In the genomic region with DNA sequence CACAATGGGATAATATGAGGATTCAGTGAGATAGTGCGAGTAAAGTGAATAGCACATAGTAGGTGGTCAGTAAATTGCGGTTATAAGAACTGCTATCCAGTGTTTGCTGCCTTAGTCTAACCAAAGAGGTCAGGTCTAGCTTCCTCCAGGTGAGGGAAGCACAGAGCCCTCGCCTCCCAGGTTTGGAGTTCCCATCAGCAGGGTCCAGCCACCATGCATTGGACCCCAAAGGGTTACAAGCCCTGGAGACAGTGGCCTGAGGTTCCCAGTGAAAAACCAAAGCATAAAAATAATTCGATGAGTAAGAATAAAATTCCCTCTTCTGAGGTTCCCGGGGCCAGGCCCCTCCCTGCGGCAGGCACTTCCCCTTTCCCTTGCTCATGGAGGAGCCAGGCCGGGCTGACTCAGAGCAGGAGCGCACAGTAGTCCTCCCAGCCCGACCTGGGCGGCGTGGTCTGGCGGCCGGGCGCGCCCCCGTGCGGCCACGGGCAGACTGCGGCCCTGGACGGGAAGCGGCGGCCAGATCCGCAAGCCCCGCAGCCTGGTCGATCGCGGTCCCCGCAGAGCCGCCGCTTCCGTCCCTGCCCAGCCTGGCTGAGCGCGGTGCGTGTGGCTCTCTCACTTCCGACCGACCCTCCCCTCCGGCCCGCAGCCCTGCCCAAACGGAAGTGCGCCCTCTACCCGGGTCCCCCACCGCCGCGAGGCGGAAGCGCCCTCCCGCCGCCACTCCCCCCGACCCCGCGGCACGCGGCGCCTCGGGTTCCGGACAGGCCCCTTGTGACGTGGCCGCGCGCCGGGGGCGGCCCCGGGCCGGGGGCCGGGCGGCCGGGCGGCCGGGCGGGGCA, we compare ENCODE assay signal across 1 cellular context.
TF ChIP-seq lines count a peak whose summit lies in the region.

SLC39A13 (plus strand) TSS at position 845 of the 845 bp plus-strand sequence. CDS start 1,505 bp downstream, outside the sequence.

TF ChIP-seq in K562, 482 proteins besides CTCF, POLR2A, EP300 and RAD21 (continued from another document and continues in another):
- no peak for TF ChIP-seq NKRF (IDR thresholded peaks at IDR 0.05; ENCODE audit: borderline replicate concordance)
- TF ChIP-seq, protein P1, sequence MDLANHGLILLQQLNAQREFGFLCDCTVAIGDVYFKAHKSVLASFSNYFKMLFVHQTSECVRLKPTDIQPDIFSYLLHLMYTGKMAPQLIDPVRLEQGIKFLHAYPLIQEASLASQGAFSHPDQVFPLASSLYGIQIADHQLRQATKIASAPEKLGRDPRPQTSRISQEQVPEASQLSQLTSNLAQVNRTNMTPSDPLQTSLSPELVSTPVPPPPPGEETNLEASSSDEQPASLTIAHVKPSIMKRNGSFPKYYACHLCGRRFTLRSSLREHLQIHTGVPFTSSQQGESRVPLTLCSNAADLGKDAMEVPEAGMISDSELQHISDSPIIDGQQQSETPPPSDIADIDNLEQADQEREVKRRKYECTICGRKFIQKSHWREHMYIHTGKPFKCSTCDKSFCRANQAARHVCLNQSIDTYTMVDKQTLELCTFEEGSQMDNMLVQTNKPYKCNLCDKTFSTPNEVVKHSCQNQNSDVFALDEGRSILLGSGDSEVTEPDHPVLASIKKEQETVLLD (IDR thresholded peaks at IDR 0.05): no peak
- TF ChIP-seq GATA2 (CRISPR knock-in tag; IDR thresholded peaks at IDR 0.05): no peak
- peak; percentile 93 for TF ChIP-seq MAX (CRISPR knock-in tag; IDR thresholded peaks at IDR 0.05)
- no peak for TF ChIP-seq FOXJ3 (CRISPR knock-in tag; IDR thresholded peaks at IDR 0.05)
- TF ChIP-seq NFIC (IDR thresholded peaks at IDR 0.05): no peak
- no peak for TF ChIP-seq NR2F6 (CRISPR knock-in tag; IDR thresholded peaks at IDR 0.05)
- TF ChIP-seq ZNF76 (CRISPR knock-in tag; IDR thresholded peaks at IDR 0.05; ENCODE audit: borderline replicate concordance): no peak
- peak; percentile 90 for TF ChIP-seq ZEB2 (IDR thresholded peaks at IDR 0.05)
- no peak for TF ChIP-seq MCM3 (IDR thresholded peaks at IDR 0.05)
- peak; percentile 93 for TF ChIP-seq THAP12 (CRISPR knock-in tag; IDR thresholded peaks at IDR 0.05)
- no peak for TF ChIP-seq FOS (IDR thresholded peaks at IDR 0.05; ENCODE audit: extremely low read depth, insufficient read length)
- TF ChIP-seq ZNF3 (CRISPR knock-in tag; IDR thresholded peaks at IDR 0.05): no peak
- TF ChIP-seq ZNF639 (CRISPR knock-in tag; conservative IDR thresholded peaks at IDR 0.05 in 1 of 2, IDR thresholded peaks at IDR 0.05 in 1 of 2): peak in 1 of 2 experiments; percentile 100; a peak in 2 of 4 replicates
- peak; percentile 85 for TF ChIP-seq REST (CRISPR knock-in tag; IDR thresholded peaks at IDR 0.05; ENCODE audit: low read depth)
- TF ChIP-seq TOE1 (IDR thresholded peaks at IDR 0.05; ENCODE audit: borderline replicate concordance): peak; percentile 55; the same call in 1 of the 2 replicates
- peak; percentile 73; the same call in 1 of the 2 replicates for TF ChIP-seq TOE1 (CRISPR knock-in tag; IDR thresholded peaks at IDR 0.05; ENCODE audit: borderline replicate concordance, low read depth)
- TF ChIP-seq MITF (IDR thresholded peaks at IDR 0.05): no peak
- TF ChIP-seq ZFPM2 (CRISPR knock-in tag; IDR thresholded peaks at IDR 0.05): no peak
- TF ChIP-seq RBBP5 (IDR thresholded peaks at IDR 0.05; ENCODE audit: borderline replicate concordance, insufficient read depth, low read length, poor library complexity, severe bottlenecking): peak; percentile 77
- TF ChIP-seq DIDO1 (tag; IDR thresholded peaks at IDR 0.05; ENCODE audit: low read depth): no peak
- peak; percentile 87 for TF ChIP-seq HNRNPL (IDR thresholded peaks at IDR 0.05; ENCODE audit: low read depth, low read length)
- no peak for TF ChIP-seq MEIS2 (IDR thresholded peaks at IDR 0.05; ENCODE audit: partially characterized antibody)
- no peak for TF ChIP-seq ZNF444 (CRISPR knock-in tag; IDR thresholded peaks at IDR 0.05)
- no peak for TF ChIP-seq E2F3 (CRISPR knock-in tag; IDR thresholded peaks at IDR 0.05)
- TF ChIP-seq GABPB2 (CRISPR knock-in tag; conservative IDR thresholded peaks at IDR 0.05): no peak
- no peak for TF ChIP-seq SMARCB1 (IDR thresholded peaks at IDR 0.05; ENCODE audit: insufficient read length, low read depth)
- no peak; the same call in 1 of the 2 replicates for TF ChIP-seq HDAC8 (tag; IDR thresholded peaks at IDR 0.05)
- no peak for TF ChIP-seq ETS2 (tag; IDR thresholded peaks at IDR 0.05; ENCODE audit: borderline replicate concordance, poor library complexity, severe bottlenecking)
- no peak for TF ChIP-seq BRF2 (IDR thresholded peaks at IDR 0.05; ENCODE audit: borderline replicate concordance, insufficient read depth, insufficient read length)
- no peak for TF ChIP-seq ZNF134 (CRISPR knock-in tag; conservative IDR thresholded peaks at IDR 0.05)
- TF ChIP-seq ZNF717 (CRISPR knock-in tag; IDR thresholded peaks at IDR 0.05): no peak
- no peak for TF ChIP-seq ZNF655 (CRISPR knock-in tag; IDR thresholded peaks at IDR 0.05)
- no peak for TF ChIP-seq MTA2 (IDR thresholded peaks at IDR 0.05; ENCODE audit: low read depth)
- no peak for TF ChIP-seq ARHGAP35 (IDR thresholded peaks at IDR 0.05; ENCODE audit: partially characterized antibody)
- TF ChIP-seq SIN3B (IDR thresholded peaks at IDR 0.05; ENCODE audit: low read depth): peak; percentile 95
- no peak for TF ChIP-seq EHMT2 (IDR thresholded peaks at IDR 0.05)
- peak; percentile 52; the same call in 1 of the 2 replicates for TF ChIP-seq MED1 (CRISPR knock-in tag; IDR thresholded peaks at IDR 0.05; ENCODE audit: borderline replicate concordance)
- TF ChIP-seq, protein P2, sequence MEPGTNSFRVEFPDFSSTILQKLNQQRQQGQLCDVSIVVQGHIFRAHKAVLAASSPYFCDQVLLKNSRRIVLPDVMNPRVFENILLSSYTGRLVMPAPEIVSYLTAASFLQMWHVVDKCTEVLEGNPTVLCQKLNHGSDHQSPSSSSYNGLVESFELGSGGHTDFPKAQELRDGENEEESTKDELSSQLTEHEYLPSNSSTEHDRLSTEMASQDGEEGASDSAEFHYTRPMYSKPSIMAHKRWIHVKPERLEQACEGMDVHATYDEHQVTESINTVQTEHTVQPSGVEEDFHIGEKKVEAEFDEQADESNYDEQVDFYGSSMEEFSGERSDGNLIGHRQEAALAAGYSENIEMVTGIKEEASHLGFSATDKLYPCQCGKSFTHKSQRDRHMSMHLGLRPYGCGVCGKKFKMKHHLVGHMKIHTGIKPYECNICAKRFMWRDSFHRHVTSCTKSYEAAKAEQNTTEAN (CRISPR knock-in tag; IDR thresholded peaks at IDR 0.05): peak; percentile 80; the same call in 1 of the 2 replicates
- TF ChIP-seq, protein P3, sequence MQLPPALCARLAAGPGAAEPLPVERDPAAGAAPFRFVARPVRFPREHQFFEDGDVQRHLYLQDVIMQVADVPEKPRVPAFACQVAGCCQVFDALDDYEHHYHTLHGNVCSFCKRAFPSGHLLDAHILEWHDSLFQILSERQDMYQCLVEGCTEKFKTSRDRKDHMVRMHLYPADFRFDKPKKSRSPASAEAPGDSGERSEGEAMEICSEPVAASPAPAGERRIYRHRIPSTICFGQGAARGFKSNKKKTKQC (CRISPR knock-in tag; IDR thresholded peaks at IDR 0.05): no peak; the same call in 1 of the 2 replicates
